In genomic region chr6:99350573-99350972, GRCh38 we compare ENCODE assay signal across 11 cellular contexts. TPM values are rescaled to one million over a fixed set of nuclear protein-coding genes. Genes with fewer than 3 reads are reported as not detected.
DNase-seq lines count a peak whose midpoint lies in the region; FAIRE-seq and TF ChIP-seq lines count a peak whose summit lies in the region.
"Had no signal": no experiment of that assay in that cellular context is flagged by ENCODE, and none has a peak within 500 bp of the region (broad histone marks: within the 10 kb centered on the region; RNA-seq: fewer than 3 reads in every experiment).

No MANE protein-coding gene starts in this region.

- POLR2A ChIA-PET in RWPE1 (lab: Yijun Ruan, JAX; ENCODE audit: low non-redundant PET), result no interaction called here

- H3K79me2 ChIP-seq in parathyroid adenoma, result no peaks in the 10 kb centered on the region

- CTCF ChIA-PET in RWPE1 (lab: Yijun Ruan, JAX), result no interaction called here

- H3K4me3 ChIP-seq in epithelial cell of proximal tubule (ENCODE audit: low read depth, low read length), result peak overlapping the region; percentile 60
- H3K4me3 ChIP-seq in parathyroid adenoma (ENCODE audit: low read depth, low read length), result no peak overlapping the region

- no peaks in the 10 kb centered on the region for H3K27me3 ChIP-seq in parathyroid adenoma (ENCODE audit: control insufficient read depth, insufficient read depth, low read length)

- peak; percentile 23 for DNase-seq in DMS53 (lab: John Stamatoyannopoulos, UW)
- DNase-seq in DMS53 treated with DMSO at 0.1 percent for 48 hours (lab: John Stamatoyannopoulos, UW; ENCODE audit: unreplicated experiment), result no peak
- peak; percentile 14 for DNase-seq in NCI-H526 treated with DMSO at 0.1 percent for 48 hours (lab: John Stamatoyannopoulos, UW)
- DNase-seq in epithelial cell of proximal tubule (ENCODE audit: low read depth), result no peak
- DNase-seq in erythroblast (lab: John Stamatoyannopoulos, UW), result no peak
- no peak for DNase-seq in RWPE1 (ENCODE audit: low spot score)
- DNase-seq in D721Med (ENCODE audit: insufficient read length, low spot score), result no peak
- DNase-seq: activated CD8-positive, alpha-beta memory T cell treated with anti-CD3 and anti-CD28 coated beads, Interleukin-2, amount 50 U/mL, for 48 hours; NCI-H524 treated with DMSO at 0.1 percent for 48 hours had no signal

- no peak overlapping the region for H3K4me2 ChIP-seq in parathyroid adenoma (ENCODE audit: low read length)

- no peaks in the 10 kb centered on the region for H3K36me3 ChIP-seq in parathyroid adenoma (ENCODE audit: control insufficient read depth, insufficient read depth, low read length)

- FAIRE-seq in D721Med (lab: Jason Lieb, UNC), result no peak
- FAIRE-seq: A204.1 had no signal

- TF ChIP-seq CTCF in epithelial cell of proximal tubule (conservative IDR thresholded peaks at IDR 0.05; ENCODE audit: low read depth, low read length) (no peak), parathyroid adenoma (IDR thresholded peaks at IDR 0.05) (no peak), RWPE1 (conservative IDR thresholded peaks at IDR 0.05; ENCODE audit: low read depth) (no peak), D721Med (IDR thresholded peaks at IDR 0.05; ENCODE audit: insufficient read depth, missing control alignments) (no peak)

- no peak overlapping the region for H3K9ac ChIP-seq in parathyroid adenoma

- H2AFZ ChIP-seq in parathyroid adenoma, result peak overlapping the region; percentile 95

- TF ChIP-seq POLR2A in erythroblast (IDR thresholded peaks at IDR 0.05; ENCODE audit: low read length), result no peak

- H3K27ac ChIP-seq in parathyroid adenoma, result peak overlapping the region; percentile 70
- H3K27ac ChIP-seq in RWPE1, result no peak overlapping the region

- H3K9me3 ChIP-seq in parathyroid adenoma (ENCODE audit: control insufficient read depth, low read length), result no peaks in the 10 kb centered on the region

- peaks cover 7% of the 10 kb centered on the region for H3K4me1 ChIP-seq in parathyroid adenoma

RNA-seq across cellular contexts. Expression of gene FAXC, which starts 1.1 kb away (rescaled TPM):
- total RNA-seq in epithelial cell of proximal tubule, result 7.2 and 14.5 TPM in 2 replicates

RNA-seq across cellular contexts. Expression of gene COQ3, which starts 43.4 kb away (rescaled TPM):
- 5.7 and 18.4 TPM in 2 replicates for total RNA-seq in epithelial cell of proximal tubule

Comparison
In these comparisons a context has a peak if more than half of its experiments do, and no peak if none do; other contexts are left out.
1. DNase-seq: peak in DMS53 (single experiment) and NCI-H526 treated with DMSO at 0.1 percent for 48 hours (single experiment); none in DMS53 treated with DMSO at 0.1 percent for 48 hours (single experiment), epithelial cell of proximal tubule (single experiment), erythroblast (0 of 2), RWPE1 (single experiment) and D721Med (single experiment).